In the genomic region with DNA sequence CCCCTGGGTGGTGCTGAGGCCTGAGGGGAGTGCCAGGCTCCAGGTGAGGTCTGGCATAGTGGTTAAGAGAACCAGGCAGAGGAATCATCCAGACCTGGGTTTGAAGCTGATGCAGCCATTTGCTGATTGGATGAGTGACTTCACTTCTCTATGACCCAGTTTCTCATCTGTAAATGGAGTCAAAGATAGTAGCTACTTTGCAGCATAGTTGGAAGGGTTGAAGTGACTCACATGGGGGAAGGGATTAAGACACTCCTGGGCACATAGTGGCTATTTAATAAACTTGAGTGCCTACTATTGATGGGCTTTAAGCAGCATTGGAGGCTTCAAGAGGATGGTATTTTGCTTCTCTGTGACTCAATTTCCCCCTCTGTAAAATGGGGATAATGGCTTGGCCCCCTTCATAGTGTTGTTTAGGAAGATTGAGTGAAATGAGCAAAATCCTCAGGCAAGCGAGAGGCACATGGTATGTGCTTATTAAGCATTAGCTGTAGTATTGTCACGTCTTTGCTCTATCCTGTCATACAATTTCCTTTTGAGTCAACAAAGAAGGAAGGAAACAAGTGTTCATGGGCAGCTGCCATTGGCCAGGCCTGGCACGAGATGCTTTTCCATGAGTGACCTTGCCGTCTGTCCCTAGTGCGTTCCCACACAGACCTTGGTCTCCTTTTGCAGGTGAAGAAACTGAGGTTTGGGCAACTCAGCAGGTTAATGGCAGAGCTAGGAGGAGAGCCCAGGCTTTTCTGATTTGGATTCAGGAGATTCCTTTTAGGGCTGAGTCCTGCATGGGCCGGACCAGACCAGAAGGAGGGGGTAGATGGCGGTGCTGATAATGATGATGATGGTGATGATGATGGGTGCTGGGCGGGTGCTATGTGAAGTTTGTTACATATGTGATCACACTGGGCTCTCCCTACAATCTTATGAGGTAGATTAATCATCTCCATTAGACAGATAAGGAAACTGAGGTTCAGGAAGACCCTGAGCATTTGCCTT, we compare ENCODE assay signal across 19 cellular contexts.
A peak's percentile ranks its signal among the peaks of the same experiment; 100 is the strongest.
DNase-seq lines count a peak whose midpoint lies in the region; ATAC-seq and TF ChIP-seq lines count a peak whose summit lies in the region.
"Had no signal": no experiment of that assay in that cellular context is flagged by ENCODE, and none has a peak within 500 bp of the region (broad histone marks: within the 10 kb centered on the region; RNA-seq: fewer than 3 reads in every experiment).

No MANE protein-coding gene starts in this region.

- peaks cover 13% of the 10 kb centered on the region for H3K27me3 Mint-ChIP-seq in endodermal cell (ENCODE audit: insufficient read depth)

- peak; percentile 19 for DNase-seq in EH (ENCODE audit: low read depth)
- DNase-seq in RKO (ENCODE audit: low spot score): peak; percentile 37
- peak; percentile 52 for DNase-seq in epithelial cell of esophagus (ENCODE audit: low read depth)
- peak; percentile 69 to 81 for DNase-seq in lung microvascular endothelial cell (ENCODE audit: low read depth in 2 of 2)
- DNase-seq in endodermal cell: no peak
- DNase-seq in SIG-M5 (lab: John Stamatoyannopoulos, UW): no peak
- DNase-seq: DMS79 treated with DMSO at 0.1 percent for 48 hours; HCEC 1CT; KBM-7; NCI-H1105 treated with DMSO at 0.1 percent for 48 hours; NCI-H1694; NCI-H2081 treated with DMSO at 0.1 percent for 48 hours; NCI-H446 treated with DMSO at 0.1 percent for 48 hours; NK-92 treated with Interleukin-12 subunit alpha and Interleukin-12 subunit beta, amount 100 ng/mL, for 24 hours; RPMI8226 had no signal

- 93 to 100% methylated on average over 4 to 8 of the region's 8 CpGs for WGBS in endodermal cell (ENCODE audit: insufficient coverage in 1 of 2, insufficient read length in 1 of 2), 2 experiments

- H3K36me3 ChIP-seq in endodermal cell (ENCODE audit: control insufficient read depth, insufficient read depth, low read length): no peaks in the 10 kb centered on the region

- no peak overlapping the region for H3K4me3 Mint-ChIP-seq in endodermal cell
- H3K4me3 Mint-ChIP-seq: CD14-positive monocyte had no signal

- H3K4me1 Mint-ChIP-seq in endodermal cell: peaks cover 9% of the 10 kb centered on the region
- H3K4me1 Mint-ChIP-seq: CD14-positive monocyte had no signal

- no peak overlapping the region for H3K4me3 ChIP-seq in epithelial cell of esophagus (ENCODE audit: low read length)
- H3K4me3 ChIP-seq in endodermal cell (ENCODE audit: low read length): no peak overlapping the region

- no peak overlapping the region for H3K27ac ChIP-seq in endodermal cell (ENCODE audit: low read depth, low read length)
- H3K27ac ChIP-seq: 22Rv1 had no signal

- H3K36me3 Mint-ChIP-seq in endodermal cell (ENCODE audit: low read depth): no peaks in the 10 kb centered on the region
- H3K36me3 Mint-ChIP-seq: CD14-positive monocyte had no signal

- no peaks in the 10 kb centered on the region for H3K9me3 ChIP-seq in endodermal cell (ENCODE audit: control insufficient read depth, low read length)

- ATAC-seq in GM21423 (IDR thresholded peaks at IDR 0.05; ENCODE audit: unreplicated experiment) (no peak), HG03565 (IDR thresholded peaks at IDR 0.05; ENCODE audit: unreplicated experiment) (no peak)

- H3K9ac ChIP-seq in endodermal cell (ENCODE audit: extremely low read depth, low read length, poor library complexity, severe bottlenecking): no peak overlapping the region

- H3K27ac Mint-ChIP-seq in endodermal cell: no peak overlapping the region
- H3K27ac Mint-ChIP-seq: CD14-positive monocyte had no signal

- H3K27me3 ChIP-seq in endodermal cell (ENCODE audit: control insufficient read depth, insufficient read depth, low read length, poor library complexity, severe bottlenecking): peaks cover 4% of the 10 kb centered on the region

- H3K9me3 Mint-ChIP-seq in endodermal cell: no peaks in the 10 kb centered on the region

- no peaks in the 10 kb centered on the region for H3K4me1 ChIP-seq in endodermal cell (ENCODE audit: control insufficient read depth, insufficient read depth, low read length)

- no peak for TF ChIP-seq CTCF in epithelial cell of esophagus (IDR thresholded peaks at IDR 0.05; ENCODE audit: insufficient read depth, low read depth, low read length, missing control alignments)
- no peak for TF ChIP-seq CTCF in endodermal cell (conservative IDR thresholded peaks at IDR 0.05)

Comparison
In these comparisons a context has a peak if more than half of its experiments do, and no peak if none do; other contexts are left out.
1. DNase-seq: peak in EH (single experiment), RKO (single experiment), epithelial cell of esophagus (single experiment) and lung microvascular endothelial cell (2 of 2); none in endodermal cell (single experiment) and SIG-M5 (single experiment).